In genomic region chr1:9428601-9429368, GRCh38 we compare ENCODE assay signal across 8 cellular contexts.
A peak's percentile ranks its signal among the peaks of the same experiment; 100 is the strongest.
DNase-seq lines count a peak whose midpoint lies in the region; ATAC-seq and TF ChIP-seq lines count a peak whose summit lies in the region.

No MANE protein-coding gene starts in this region.

- no peaks in the 10 kb centered on the region for H3K36me3 Mint-ChIP-seq in natural killer cell treated with Interleukin-12 subunit alpha and Interleukin-12 subunit beta and Interleukin-15 and Interleukin-18, amount 100 ng/mL, for 72 hours

- peak overlapping the region; percentile 51 to 93 for H3K27ac Mint-ChIP-seq in natural killer cell treated with Interleukin-12 subunit alpha and Interleukin-12 subunit beta and Interleukin-15 and Interleukin-18, amount 100 ng/mL, for 72 hours

- H3K4me3 ChIP-seq in H7 (ENCODE audit: insufficient read depth, low read depth, low read length), result peak overlapping the region; percentile 63
- H3K4me3 ChIP-seq in fibroblast of the aortic adventitia (ENCODE audit: low read depth, low read length), result peak overlapping the region; percentile 89

- no peaks in the 10 kb centered on the region for H3K36me3 ChIP-seq in H7 (replicated peaks; ENCODE audit: control insufficient read depth, insufficient read depth, low read length)

- H3K27me3 ChIP-seq in H7 (ENCODE audit: control insufficient read depth, insufficient read depth, low read length), result no peaks in the 10 kb centered on the region

- DNase-seq in ELR (ENCODE audit: low read depth), result peak; percentile 98
- peak; percentile 95 for DNase-seq in H7
- peak; percentile 99 for DNase-seq in M059J (ENCODE audit: low read depth)
- peak; percentile 100 for DNase-seq in activated effector memory CD4-positive, alpha-beta T cell treated with anti-CD3 and anti-CD28 coated beads, Interleukin-2, amount 50 U/mL, for 16 hours
- peak; percentile 99 for DNase-seq in fibroblast of the aortic adventitia (ENCODE audit: low read depth)
- peak; percentile 99 for DNase-seq in natural killer cell treated with Interleukin-12 subunit alpha and Interleukin-12 subunit beta and Interleukin-15 and Interleukin-18, amount 100 ng/mL, for 72 hours (ENCODE audit: low spot score)
- peak; percentile 99 for DNase-seq in stimulated activated naive CD4-positive, alpha-beta T cell treated with Interleukin-2 at 50 U/mL for 16 hours (lab: John Stamatoyannopoulos, UW)

- peaks cover 37 to 44% of the 10 kb centered on the region in 2 donors for H3K4me1 Mint-ChIP-seq in natural killer cell treated with Interleukin-12 subunit alpha and Interleukin-12 subunit beta and Interleukin-15 and Interleukin-18, amount 100 ng/mL, for 72 hours (ENCODE audit: low read depth in 2 of 2)

- H3K4me3 Mint-ChIP-seq in natural killer cell treated with Interleukin-12 subunit alpha and Interleukin-12 subunit beta and Interleukin-15 and Interleukin-18, amount 100 ng/mL, for 72 hours, result peak overlapping the region; percentile 85

- peaks cover 3% of the 10 kb centered on the region for H3K9me3 Mint-ChIP-seq in natural killer cell treated with Interleukin-12 subunit alpha and Interleukin-12 subunit beta and Interleukin-15 and Interleukin-18, amount 100 ng/mL, for 72 hours

- TF ChIP-seq POLR2A in Raji (IDR thresholded peaks at IDR 0.05; ENCODE audit: insufficient read depth, low read depth, low read length), result peak; percentile 95

- ATAC-seq in natural killer cell treated with Interleukin-12 subunit alpha and Interleukin-12 subunit beta and Interleukin-15 and Interleukin-18, amount 100 ng/mL, for 72 hours, result peak; percentile 97 to 98

- no peak for TF ChIP-seq CTCF in fibroblast of the aortic adventitia (IDR thresholded peaks at IDR 0.05; ENCODE audit: insufficient read depth, low read length)

- peaks cover 20 to 21% of the 10 kb centered on the region in 2 donors for H3K27me3 Mint-ChIP-seq in natural killer cell treated with Interleukin-12 subunit alpha and Interleukin-12 subunit beta and Interleukin-15 and Interleukin-18, amount 100 ng/mL, for 72 hours

Comparison
In these comparisons a context has a peak if more than half of its experiments do, and no peak if none do; other contexts are left out.
1. Peak in every context shown above with its lines: DNase-seq, ATAC-seq and H3K4me3 ChIP-seq.